11 cellular contexts compared by ENCODE assay signal in genomic region chr11:95586155-95586554, GRCh38.
"Had no signal": no experiment of that assay in that cellular context is flagged by ENCODE, and none has a peak within 500 bp of the region (broad histone marks: within the 10 kb centered on the region; RNA-seq: fewer than 3 reads in every experiment).

No MANE protein-coding gene starts in this region.

- H3K4me3 Mint-ChIP-seq: activated naive CD4-positive, alpha-beta T cell treated with anti-CD3 and anti-CD28 coated beads for 36 hours; activated naive CD8-positive, alpha-beta T cell treated with anti-CD3 and anti-CD28 coated beads, Interleukin-2, amount 50 U/mL, for 24 hours; natural killer cell had no signal

- H3K27me3 Mint-ChIP-seq: activated naive CD8-positive, alpha-beta T cell treated with anti-CD3 and anti-CD28 coated beads, Interleukin-2, amount 50 U/mL, for 24 hours had no signal

- H3K4me1 Mint-ChIP-seq: natural killer cell had no signal

- H3K36me3 ChIP-seq: ascending aorta, left lung, sigmoid colon, thoracic aorta had no signal

- H3K4me1 ChIP-seq: ascending aorta, left lung, sigmoid colon had no signal

- H3K4me3 ChIP-seq: ascending aorta, left lung, sigmoid colon, thoracic aorta had no signal

- H3K36me3 Mint-ChIP-seq: natural killer cell had no signal

- H3K9me3 Mint-ChIP-seq: activated naive CD4-positive, alpha-beta T cell treated with anti-CD3 and anti-CD28 coated beads for 36 hours; natural killer cell had no signal

- H3K27me3 ChIP-seq: ascending aorta, left lung, sigmoid colon had no signal

- H3K9me3 ChIP-seq: ascending aorta, left lung, sigmoid colon, thoracic aorta had no signal

- DNase-seq: activated CD4-positive, alpha-beta T cell treated with anti-CD3 and anti-CD28 coated beads, Interleukin-2, amount 50 U/mL, for 1 hour; activated naive CD4-positive, alpha-beta T cell treated with anti-CD3 and anti-CD28 coated beads for 36 hours; activated naive CD8-positive, alpha-beta T cell treated with anti-CD3 and anti-CD28 coated beads, Interleukin-2, amount 50 U/mL, for 24 hours; left lung; natural killer cell; sigmoid colon; stimulated activated CD4-positive, alpha-beta T cell treated with anti-CD3 and anti-CD28 coated beads, Interleukin-12 subunit alpha, Interleukin-12 subunit beta, amount 100 ng/mL, for 4 hours; stimulated activated CD4-positive, alpha-beta T cell treated with anti-CD3 and anti-CD28 coated beads, Interleukin-2, amount 100 ng/mL, for 24 hours; SW 1271 had no signal

- H3K27ac ChIP-seq: ascending aorta, left lung, sigmoid colon, thoracic aorta had no signal

- H3K27ac Mint-ChIP-seq: activated naive CD4-positive, alpha-beta T cell treated with anti-CD3 and anti-CD28 coated beads for 36 hours; activated naive CD8-positive, alpha-beta T cell treated with anti-CD3 and anti-CD28 coated beads, Interleukin-2, amount 50 U/mL, for 24 hours; natural killer cell had no signal
